ENCODE assay signal across 23 cellular contexts in the genomic region with DNA sequence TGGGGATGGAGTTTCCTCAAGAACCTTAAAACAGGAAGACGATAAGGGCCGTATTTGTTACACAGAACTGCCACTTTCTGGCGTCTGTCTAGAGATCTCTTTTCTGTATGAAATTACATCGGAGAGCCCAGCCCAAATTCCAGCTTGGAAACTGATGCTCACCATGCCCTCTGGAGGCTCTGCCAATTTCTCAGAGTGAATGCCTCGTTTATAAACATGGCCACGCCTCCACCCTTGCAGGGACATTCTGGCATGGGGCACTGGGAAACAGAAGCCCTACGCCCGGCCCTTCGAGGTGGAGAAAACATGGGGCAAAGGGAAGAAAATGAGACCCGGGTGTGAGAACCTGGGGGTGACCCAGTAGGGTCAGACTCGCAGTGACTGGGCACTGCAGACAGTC. TPM values are rescaled to one million over a fixed set of nuclear protein-coding genes. Genes with fewer than 3 reads are reported as not detected.
DNase-seq lines count a peak whose midpoint lies in the region; ATAC-seq and TF ChIP-seq lines count a peak whose summit lies in the region.
"Had no signal": no experiment of that assay in that cellular context is flagged by ENCODE, and none has a peak within 500 bp of the region (broad histone marks: within the 10 kb centered on the region; RNA-seq: fewer than 3 reads in every experiment).

No MANE protein-coding gene starts in this region.

- no peaks in the 10 kb centered on the region for H4K20me1 ChIP-seq in HCT116 (ENCODE audit: insufficient read depth)
- no peaks in the 10 kb centered on the region for H4K20me1 ChIP-seq in mammary epithelial cell (ENCODE audit: insufficient read depth, low read length)

- TF ChIP-seq CTCF in HCT116 (IDR thresholded peaks at IDR 0.05 in 2 of 3, conservative IDR thresholded peaks at IDR 0.05 in 1 of 3; ENCODE audit: borderline replicate concordance in 1 of 3, insufficient read depth in 1 of 3, low read depth in 2 of 3, low read length in 2 of 3) (0 out of 6 replicates have a peak, but pooled peaks of 1 of the 3 experiments have one; percentile 2), mammary epithelial cell (conservative IDR thresholded peaks at IDR 0.05 in 1 of 2, IDR thresholded peaks at IDR 0.05 in 1 of 2; ENCODE audit: extremely low read depth in 1 of 2, insufficient read depth in 1 of 2, low read depth in 1 of 2, low read length in 2 of 2) (no peak)

- H3K9ac ChIP-seq in HCT116 (ENCODE audit: low read length) (no peak overlapping the region), mammary epithelial cell (ENCODE audit: insufficient read depth, low read length) (no peak overlapping the region)

- in situ Hi-C loops in mammary epithelial cell (cut with MboI; ENCODE audit: low sequenced_read_pairs in 2 of 2) = no loop called here

- POLR2A ChIA-PET in HCT116 (lab: Charles Lee) = no interaction called here

- H3K9me2 ChIP-seq in HCT116 (ENCODE audit: insufficient read depth) = no peaks in the 10 kb centered on the region

- H3K4me1 ChIP-seq in HCT116 (ENCODE audit: control insufficient read depth in 1 of 2, insufficient read depth in 2 of 2, low read length in 2 of 2) (peaks cover 18 to 34% of the 10 kb centered on the region in 2 experiments), mammary epithelial cell (ENCODE audit: insufficient read depth, low read length) (peaks cover 7% of the 10 kb centered on the region)
- H3K4me1 ChIP-seq: adrenal gland, upper lobe of right lung had no signal

- H3K27me3 ChIP-seq in HCT116 (ENCODE audit: insufficient read depth, low read length) (no peaks in the 10 kb centered on the region), mammary epithelial cell (ENCODE audit: insufficient read depth, low read length) (peaks cover 3% of the 10 kb centered on the region)
- H3K27me3 ChIP-seq: adrenal gland, brain microvascular endothelial cell, upper lobe of right lung had no signal

- H3K79me2 ChIP-seq in HCT116 (ENCODE audit: insufficient read depth, low read length) (no peaks in the 10 kb centered on the region), mammary epithelial cell (ENCODE audit: insufficient read depth, low read length) (no peaks in the 10 kb centered on the region)

- no peaks in the 10 kb centered on the region for H3K36me3 ChIP-seq in HCT116 (ENCODE audit: control insufficient read depth in 1 of 2, insufficient read depth in 2 of 2, low read length in 2 of 2)
- H3K36me3 ChIP-seq in mammary epithelial cell (ENCODE audit: insufficient read depth, low read length) = no peaks in the 10 kb centered on the region
- H3K36me3 ChIP-seq: adrenal gland, brain microvascular endothelial cell, upper lobe of right lung had no signal

- no peak for TF ChIP-seq POLR2A in HCT116 (IDR thresholded peaks at IDR 0.05; ENCODE audit: borderline replicate concordance, extremely low read depth, insufficient read depth, insufficient read length)

- CTCF ChIA-PET in HCT116 (lab: Charles Lee) (interaction anchor here (1.0 kb wide), 1 partner anchor 365 kb away, joined by 3 read pairs; no protein-coding TSS in a partner anchor), mammary epithelial cell (lab: Charles Lee; ENCODE audit: low non-redundant PET) (no interaction called here)

- peak overlapping the region; percentile 41 for H2AFZ ChIP-seq in HCT116 (ENCODE audit: low read depth, low read length, poor library complexity, severe bottlenecking)
- H2AFZ ChIP-seq in mammary epithelial cell (ENCODE audit: low read depth, low read length) = no peak overlapping the region

- no peak for DNase-seq in HCT116 (ENCODE audit: low read depth, low spot score)
- peak; percentile 66 for DNase-seq in cerebellum (ENCODE audit: low spot score)
- DNase-seq in myocyte (ENCODE audit: low read depth) = peak; percentile 61
- peak; percentile 56 for DNase-seq in superior temporal gyrus (ENCODE audit: extremely low spot score)
- no peak for DNase-seq in mammary epithelial cell
- DNase-seq in stimulated activated CD8-positive, alpha-beta memory T cell treated with anti-CD3 and anti-CD28 coated beads, Interleukin-4, amount 100 ng/mL, for 48 hours = no peak
- DNase-seq in OCI-M1 (lab: John Stamatoyannopoulos, UW) = no peak
- DNase-seq: activated CD4-positive, alpha-beta T cell treated with anti-CD3 and anti-CD28 coated beads, Interleukin-2, amount 50 U/mL, for 4 hours; activated naive CD4-positive, alpha-beta T cell treated with anti-CD3 and anti-CD28 coated beads for 36 hours; adrenal gland; CD4-positive, alpha-beta T cell; naive B cell; NCI-H1105; NCI-H2029 treated with DMSO at 0.1 percent for 48 hours; NCI-H2227 treated with DMSO at 0.1 percent for 48 hours; NCI-H526 treated with DMSO at 0.1 percent for 48 hours; SIG-M5; stimulated activated CD4-positive, alpha-beta T cell treated with anti-CD3 and anti-CD28 coated beads, Interleukin-2, amount 100 ng/mL, for 24 hours; upper lobe of right lung had no signal

- intact Hi-C loops in HCT116 (cut with micrococcal nuclease) (no loop called here), mammary epithelial cell (cut with micrococcal nuclease) (no loop called here)

- RAD21 ChIA-PET in HCT116 (lab: Charles Lee; ENCODE audit: low non-redundant PET in 1 of 2, low total read pairs in 2 of 2, uncharacterized antibody in 2 of 2, unreplicated experiment in 2 of 2) = no interaction called here

- dilution Hi-C loops in mammary epithelial cell (cut with HindIII; ENCODE audit: low sequenced_read_pairs) = no loop called here

- TF ChIP-seq RAD21 in HCT116 (IDR thresholded peaks at IDR 0.05; ENCODE audit: low read depth) = no peak

- BruUV-seq in HCT116 (replicated peaks; lab: Mats Ljungman, UMichigan) (no TSS peak), mammary epithelial cell (replicated peaks; lab: Mats Ljungman, UMichigan) (no TSS peak)

- 54% methylated on average over 11 of the region's 11 CpGs for WGBS in mammary epithelial cell (ENCODE audit: low coverage, missing lambda C conversion rate)

- H3K4me2 ChIP-seq in HCT116 (ENCODE audit: low read length) = peak overlapping the region; percentile 23; the same call in 1 of the 2 replicates
- H3K4me2 ChIP-seq in mammary epithelial cell (ENCODE audit: insufficient read depth, low read depth, low read length) = no peak overlapping the region
- H3K4me2 ChIP-seq: smooth muscle cell had no signal

- H3K4me3 ChIP-seq in HCT116 (replicated peaks in 1 of 2; ENCODE audit: low read depth in 1 of 2, low read length in 2 of 2) (no peak overlapping the region), mammary epithelial cell (replicated peaks in 1 of 3; ENCODE audit: insufficient read depth in 1 of 3, low read depth in 2 of 3, low read length in 3 of 3) (no peak overlapping the region)
- H3K4me3 ChIP-seq: adrenal gland, smooth muscle cell, upper lobe of right lung had no signal

- H3K27ac ChIP-seq in HCT116 (ENCODE audit: low read depth, low read length) = no peak overlapping the region
- no peak overlapping the region for H3K27ac ChIP-seq in mammary epithelial cell (ENCODE audit: insufficient read depth, low read depth, low read length)
- H3K27ac ChIP-seq: adrenal gland, brain microvascular endothelial cell, epithelial cell of prostate, upper lobe of right lung had no signal

- ATAC-seq in HCT116 = peak; percentile 58
- ATAC-seq: upper lobe of right lung, WTC11 had no signal

- H3K9me3 ChIP-seq in HCT116 (ENCODE audit: control insufficient read depth in 1 of 2, insufficient read depth in 1 of 2, low read depth in 1 of 2, low read length in 2 of 2) = no peaks in the 10 kb centered on the region
- H3K9me3 ChIP-seq in mammary epithelial cell (replicated peaks; ENCODE audit: insufficient read depth, low read length) = peaks cover 7% of the 10 kb centered on the region
- H3K9me3 ChIP-seq: adrenal gland, upper lobe of right lung had no signal

TF ChIP-seq in HCT116, 20 proteins besides CTCF, POLR2A, EP300 and RAD21:
- peak; percentile 39 for TF ChIP-seq YY1 (IDR thresholded peaks at IDR 0.05; ENCODE audit: extremely low read depth, insufficient replicate concordance, low read depth, low read length)
- TF ChIP-seq FOSL1 (IDR thresholded peaks at IDR 0.05; ENCODE audit: low read depth) = no peak

RNA-seq across cellular contexts. Expression of gene SEC13, which starts 53.4 kb away (rescaled TPM):
- 113 TPM for total RNA-seq in HCT116 (2021; ENCODE audit: unreplicated experiment)
- polyA plus RNA-seq in HCT116 (2012) = 108 and 139 TPM in 2 replicates
- 61.3 TPM for total RNA-seq in cerebellum
- 123 and 192 TPM in 2 replicates for total RNA-seq in myocyte
- polyA plus RNA-seq in myocyte (2012) = 212 TPM
- total RNA-seq in mammary epithelial cell = 100 to 1,000 TPM; 124 to 140 TPM
- polyA plus RNA-seq in mammary epithelial cell = 202 TPM
- 194 TPM for polyA minus RNA-seq in mammary epithelial cell

Comparison
In these comparisons a context has a peak if more than half of its experiments do, and no peak if none do; other contexts are left out.
1. DNase-seq: peak in cerebellum (single experiment), myocyte (single experiment) and superior temporal gyrus (single experiment); none in HCT116 (single experiment), mammary epithelial cell (single experiment), stimulated activated CD8-positive, alpha-beta memory T cell treated with anti-CD3 and anti-CD28 coated beads, Interleukin-4, amount 100 ng/mL, for 48 hours (single experiment) and OCI-M1 (single experiment).